21 cellular contexts compared by ENCODE assay signal in genomic region chr2:12754643-12755042, GRCh38.
"Had no signal": no experiment of that assay in that cellular context is flagged by ENCODE, and none has a peak within 500 bp of the region (broad histone marks: within the 10 kb centered on the region; RNA-seq: fewer than 3 reads in every experiment).

No MANE protein-coding gene starts in this region.

- H3K4me3 Mint-ChIP-seq: activated naive CD8-positive, alpha-beta T cell treated with anti-CD3 and anti-CD28 coated beads for 36 hours; activated T-cell treated with anti-CD3 and anti-CD28 coated beads, Interleukin-2, amount 50 U/mL, for 24 hours; natural killer cell; type B pancreatic cell had no signal

- H3K36me3 Mint-ChIP-seq: activated naive CD8-positive, alpha-beta T cell treated with anti-CD3 and anti-CD28 coated beads for 36 hours; natural killer cell; type B pancreatic cell had no signal

- H3K27ac Mint-ChIP-seq: activated naive CD8-positive, alpha-beta T cell treated with anti-CD3 and anti-CD28 coated beads for 36 hours; activated T-cell treated with anti-CD3 and anti-CD28 coated beads, Interleukin-2, amount 50 U/mL, for 24 hours; natural killer cell; type B pancreatic cell had no signal

- H2AFZ ChIP-seq: parathyroid adenoma had no signal

- H3K36me3 ChIP-seq: colonic mucosa, esophagus squamous epithelium, gastrocnemius medialis, neutrophil, spleen, thoracic aorta, vagina, WERI-Rb-1 had no signal

- H3K4me3 ChIP-seq: colonic mucosa, esophagus squamous epithelium, gastrocnemius medialis, spleen, thoracic aorta, vagina had no signal

- H3K27ac ChIP-seq: colonic mucosa, esophagus squamous epithelium, neutrophil, parathyroid adenoma, spleen, thoracic aorta, vagina, WERI-Rb-1 had no signal

- DNase-seq: activated CD4-positive, alpha-beta T cell treated with anti-CD3 and anti-CD28 coated beads for 1 hour; activated CD4-positive, alpha-beta T cell treated with anti-CD3 and anti-CD28 coated beads, Interleukin-2, amount 50 U/mL, for 1 hour; activated naive CD4-positive, alpha-beta T cell treated with Interleukin-2 at 50 U/mL for 16 hours; activated naive CD8-positive, alpha-beta T cell treated with anti-CD3 and anti-CD28 coated beads for 36 hours; activated T-cell treated with anti-CD3 and anti-CD28 coated beads, Interleukin-2, amount 50 U/mL, for 24 hours; colonic mucosa; esophagus squamous epithelium; gastrocnemius medialis; head of caudate nucleus; midbrain; natural killer cell; spleen; stimulated activated CD4-positive, alpha-beta T cell treated with anti-CD3 and anti-CD28 coated beads, Interleukin-4, amount 100 ng/mL, for 1 hour; stimulated activated naive CD4-positive, alpha-beta T cell treated with Interleukin-2 at 50 U/mL for 16 hours; T-helper 1 cell; WERI-Rb-1 had no signal

- H3K9me3 Mint-ChIP-seq: activated naive CD8-positive, alpha-beta T cell treated with anti-CD3 and anti-CD28 coated beads for 36 hours; activated T-cell treated with anti-CD3 and anti-CD28 coated beads, Interleukin-2, amount 50 U/mL, for 24 hours; natural killer cell had no signal

- H3K27me3 Mint-ChIP-seq: activated naive CD8-positive, alpha-beta T cell treated with anti-CD3 and anti-CD28 coated beads for 36 hours; activated T-cell treated with anti-CD3 and anti-CD28 coated beads, Interleukin-2, amount 50 U/mL, for 24 hours; type B pancreatic cell had no signal

- H3K9me3 ChIP-seq: colonic mucosa, esophagus squamous epithelium, gastrocnemius medialis, neutrophil, spleen, thoracic aorta, vagina had no signal

- H3K9ac ChIP-seq: parathyroid adenoma had no signal

- H3K4me1 Mint-ChIP-seq: activated naive CD8-positive, alpha-beta T cell treated with anti-CD3 and anti-CD28 coated beads for 36 hours; natural killer cell had no signal

- H3K4me1 ChIP-seq: colonic mucosa, parathyroid adenoma had no signal

- H3K27me3 ChIP-seq: colonic mucosa, esophagus squamous epithelium, gastrocnemius medialis, neutrophil, spleen, vagina had no signal

- ATAC-seq: gastrocnemius medialis, natural killer cell had no signal

- H3K79me2 ChIP-seq: parathyroid adenoma had no signal
